In the genomic region with DNA sequence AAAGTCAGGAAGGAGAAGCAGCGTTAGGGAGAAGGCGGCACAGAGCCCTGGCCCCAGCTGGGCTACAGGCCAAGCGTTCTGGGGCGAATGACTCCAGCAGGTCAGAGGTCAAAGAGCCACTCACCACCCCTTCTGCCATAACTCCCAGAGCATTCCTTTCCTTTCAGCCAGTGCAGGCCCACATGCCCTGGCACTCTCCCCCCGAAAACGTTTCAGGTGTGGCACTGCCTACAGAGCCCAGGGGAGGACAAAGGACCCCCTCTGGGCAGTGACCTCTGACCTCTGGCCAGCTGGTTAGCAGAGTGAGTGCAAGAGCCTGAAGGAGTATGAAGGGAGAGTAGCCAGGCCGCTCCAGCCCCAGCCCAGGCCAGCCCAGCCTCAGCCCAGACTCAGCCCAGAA, we compare ENCODE assay signal across 12 cellular contexts. TPM values are rescaled to one million over a fixed set of nuclear protein-coding genes. Genes with fewer than 3 reads are reported as not detected.
A peak's percentile ranks its signal among the peaks of the same experiment; 100 is the strongest.
DNase-seq lines count a peak whose midpoint lies in the region; TF ChIP-seq lines count a peak whose summit lies in the region.
"Had no signal": no experiment of that assay in that cellular context is flagged by ENCODE, and none has a peak within 500 bp of the region (broad histone marks: within the 10 kb centered on the region; RNA-seq: fewer than 3 reads in every experiment).

No MANE protein-coding gene starts in this region.

- no peak overlapping the region for H3K27ac Mint-ChIP-seq in MCF 10A (ENCODE audit: low read depth, unreplicated experiment)
- H3K27ac Mint-ChIP-seq: activated CD8-positive, alpha-beta T cell treated with anti-CD3 and anti-CD28 coated beads for 36 hours; progenitor cell of endocrine pancreas had no signal

- no peak overlapping the region for H3K4me3 Mint-ChIP-seq in MCF 10A (ENCODE audit: unreplicated experiment)
- H3K4me3 Mint-ChIP-seq: activated CD8-positive, alpha-beta T cell treated with anti-CD3 and anti-CD28 coated beads for 36 hours had no signal

- no TSS peak for BruUV-seq in MCF 10A (replicated peaks; lab: Mats Ljungman, UMichigan)

- TF ChIP-seq CTCF in sigmoid colon (IDR thresholded peaks at IDR 0.05) (no peak), MCF 10A (IDR thresholded peaks at IDR 0.05; ENCODE audit: unreplicated experiment) (no peak)

- 58 to 64% methylated on average over 7 of the region's 7 CpGs for WGBS in ectodermal cell, 2 experiments
- 53 to 82% methylated on average over 7 of the region's 7 CpGs for WGBS in sigmoid colon, 2 donors

- intact Hi-C loops in sigmoid colon (cut with DNase I) (no loop called here), MCF 10A (cut with micrococcal nuclease) (no loop called here)

- H3K4me1 ChIP-seq in ectodermal cell (ENCODE audit: control insufficient read depth, insufficient read depth, low read length) = peaks cover 41% of the 10 kb centered on the region
- H3K4me1 ChIP-seq in subcutaneous abdominal adipose tissue (ENCODE audit: control insufficient read depth in 5 of 5, insufficient read depth in 5 of 5, low read length in 5 of 5) = peaks cover 4 to 50% (median 37%) of the 10 kb centered on the region in 5 donors
- H3K4me1 ChIP-seq in sigmoid colon = peaks cover 0 to 21% (median 19%) of the 10 kb centered on the region in 4 donors

- H3K9ac ChIP-seq in subcutaneous abdominal adipose tissue (ENCODE audit: low read length in 5 of 5) = peak overlapping the region in 1 of 5 donors; percentile 11

- CTCF ChIA-PET in MCF 10A (lab: Yijun Ruan, JAX) = no interaction called here

- POLR2A ChIA-PET in MCF 10A (lab: Yijun Ruan, JAX) = interaction anchor here (0.7 kb wide), 1 partner anchor 54 kb away, joined by 3 read pairs; no protein-coding TSS in a partner anchor

- TF ChIP-seq EP300 in sigmoid colon (IDR thresholded peaks at IDR 0.05) = no peak

- H3K36me3 Mint-ChIP-seq in MCF 10A (ENCODE audit: insufficient read depth, unreplicated experiment) = no peaks in the 10 kb centered on the region

- no peaks in the 10 kb centered on the region for H3K4me1 Mint-ChIP-seq in MCF 10A (ENCODE audit: insufficient read depth, unreplicated experiment)

- H3K4me3 ChIP-seq in ectodermal cell (ENCODE audit: insufficient read depth, low read depth, low read length) (no peak overlapping the region), subcutaneous abdominal adipose tissue (ENCODE audit: low read depth in 1 of 5, low read length in 5 of 5) (no peak overlapping the region), sigmoid colon (no peak overlapping the region)
- H3K4me3 ChIP-seq: left ventricle myocardium inferior, PC-9 had no signal

- peaks cover 8% of the 10 kb centered on the region for H3K27me3 ChIP-seq in ectodermal cell (ENCODE audit: control insufficient read depth, insufficient read depth, low read length, poor library complexity, severe bottlenecking)
- no peaks in the 10 kb centered on the region for H3K27me3 ChIP-seq in subcutaneous abdominal adipose tissue (ENCODE audit: control insufficient read depth in 5 of 5, insufficient read depth in 4 of 5, low read length in 5 of 5)
- H3K27me3 ChIP-seq in sigmoid colon = no peaks in the 10 kb centered on the region
- H3K27me3 ChIP-seq: BE2C had no signal

- no peaks in the 10 kb centered on the region for H3K9me3 ChIP-seq in ectodermal cell (ENCODE audit: control insufficient read depth, low read length)
- no peaks in the 10 kb centered on the region for H3K9me3 ChIP-seq in subcutaneous abdominal adipose tissue (ENCODE audit: control insufficient read depth in 5 of 5, low read length in 5 of 5)
- no peaks in the 10 kb centered on the region for H3K9me3 ChIP-seq in sigmoid colon
- H3K9me3 ChIP-seq: BE2C, left ventricle myocardium inferior had no signal

- DNase-seq in sigmoid colon (no peak), MCF 10A (ENCODE audit: unreplicated experiment) (no peak)
- DNase-seq: activated CD8-positive, alpha-beta T cell treated with anti-CD3 and anti-CD28 coated beads for 36 hours; BE2C; central memory CD4-positive, alpha-beta T cell; left ventricle myocardium inferior; NCI-H526 treated with DMSO at 0.1 percent for 48 hours; PC-9 had no signal

- H3K9me3 Mint-ChIP-seq in MCF 10A (ENCODE audit: unreplicated experiment) = no peaks in the 10 kb centered on the region
- H3K9me3 Mint-ChIP-seq: activated CD8-positive, alpha-beta T cell treated with anti-CD3 and anti-CD28 coated beads for 36 hours had no signal

- no peak for TF ChIP-seq POLR2A in sigmoid colon (IDR thresholded peaks at IDR 0.05)

- no peaks in the 10 kb centered on the region for H3K27me3 Mint-ChIP-seq in MCF 10A (ENCODE audit: insufficient read depth, unreplicated experiment)
- H3K27me3 Mint-ChIP-seq: activated CD8-positive, alpha-beta T cell treated with anti-CD3 and anti-CD28 coated beads for 36 hours had no signal

- H3K27ac ChIP-seq in ectodermal cell (ENCODE audit: insufficient read depth, low read depth, low read length, poor library complexity, severe bottlenecking) = peak overlapping the region; percentile 40
- H3K27ac ChIP-seq in subcutaneous abdominal adipose tissue (ENCODE audit: low read depth, low read length) = peak overlapping the region; percentile 10
- no peak overlapping the region for H3K27ac ChIP-seq in sigmoid colon
- H3K27ac ChIP-seq: left ventricle myocardium inferior, PC-9 had no signal

- H3K36me3 ChIP-seq in ectodermal cell (ENCODE audit: control insufficient read depth, insufficient read depth, low read length) (no peaks in the 10 kb centered on the region), subcutaneous abdominal adipose tissue (ENCODE audit: control insufficient read depth in 5 of 5, insufficient read depth in 5 of 5, low read length in 5 of 5) (peaks cover 0 to 25% (median 8%) of the 10 kb centered on the region in 5 donors), sigmoid colon (no peaks in the 10 kb centered on the region)

RNA-seq across cellular contexts. Expression of a gene that starts 4.9 kb away (rescaled TPM):
- 27.9 TPM for polyA plus RNA-seq in ectodermal cell (2013, experiment 1 of 4)
- polyA plus RNA-seq in ectodermal cell (2013, experiment 2 of 4) = 28.4 TPM
- polyA plus RNA-seq in ectodermal cell (2013, experiment 3 of 4) = 29.4 TPM
- polyA plus RNA-seq in ectodermal cell (2013, experiment 4 of 4) = 29.3 TPM
- total RNA-seq in sigmoid colon (10 to 100 TPM in 3 of 4 donors, 1 to 10 TPM in 1; 9.2 to 19.7 (median 13.2) TPM), MCF 10A (2022) (20.0 and 21.7 TPM in 2 replicates)
- polyA plus RNA-seq in sigmoid colon = 10 to 100 TPM in 1 of 3 donors, 1 to 10 TPM in 2; 6.0 to 28.6 (median 9.0) TPM

RNA-seq across cellular contexts. Expression of a gene that starts 8.7 kb away (rescaled TPM):
- polyA plus RNA-seq in ectodermal cell (2013, experiment 1 of 4) = not detected
- not detected for polyA plus RNA-seq in ectodermal cell (2013, experiment 2 of 4)
- not detected for polyA plus RNA-seq in ectodermal cell (2013, experiment 3 of 4)
- polyA plus RNA-seq in ectodermal cell (2013, experiment 4 of 4) = not detected
- total RNA-seq in sigmoid colon (1 to 10 TPM in 1 of 4 donors, under 1 TPM in 2, not detected in 1; 0.36 to 1.3 (median 0.41) TPM), MCF 10A (2022) (0.12 TPM in 1 of 2 replicates, not detected in the other)
- 1 to 10 TPM in 1 of 3 donors, not detected in 2; 1.3 TPM for polyA plus RNA-seq in sigmoid colon
- total RNA-seq: left ventricle myocardium inferior, PC-9, progenitor cell of endocrine pancreas had no signal

RNA-seq across cellular contexts. Expression of a gene that starts 22.8 kb away (rescaled TPM):
- 38.1 TPM for polyA plus RNA-seq in ectodermal cell (2013, experiment 1 of 4)
- 31.3 TPM for polyA plus RNA-seq in ectodermal cell (2013, experiment 2 of 4)
- polyA plus RNA-seq in ectodermal cell (2013, experiment 3 of 4) = 36.4 TPM
- 36.7 TPM for polyA plus RNA-seq in ectodermal cell (2013, experiment 4 of 4)
- total RNA-seq in sigmoid colon (100 to 1,000 TPM in 1 of 4 donors, 10 to 100 TPM in 3; 21.4 to 101 (median 42.4) TPM), MCF 10A (2022) (161 and 171 TPM in 2 replicates)
- 100 to 1,000 TPM in 1 of 3 donors, 10 to 100 TPM in 2; 47.9 to 118 (median 91.9) TPM for polyA plus RNA-seq in sigmoid colon

RNA-seq across cellular contexts. Expression of a gene that starts 26.8 kb away (rescaled TPM):
- polyA plus RNA-seq in ectodermal cell (2013, experiment 1 of 4) = not detected
- not detected for polyA plus RNA-seq in ectodermal cell (2013, experiment 2 of 4)
- polyA plus RNA-seq in ectodermal cell (2013, experiment 3 of 4) = not detected
- not detected for polyA plus RNA-seq in ectodermal cell (2013, experiment 4 of 4)
- total RNA-seq in sigmoid colon (1 to 10 TPM in 1 of 4 donors, not detected in 3; 1.4 TPM), MCF 10A (2022) (1.2 and 4.2 TPM in 2 replicates)
- 1 to 10 TPM in 1 of 3 donors, not detected in 2; 4.7 TPM for polyA plus RNA-seq in sigmoid colon
- total RNA-seq: activated CD8-positive, alpha-beta T cell treated with anti-CD3 and anti-CD28 coated beads for 36 hours; progenitor cell of endocrine pancreas had no signal

RNA-seq across cellular contexts. Expression of a gene that starts 30.7 kb away (rescaled TPM):
- polyA plus RNA-seq in ectodermal cell (2013, experiment 1 of 4) = not detected
- 0.25 TPM for polyA plus RNA-seq in ectodermal cell (2013, experiment 2 of 4)
- not detected for polyA plus RNA-seq in ectodermal cell (2013, experiment 3 of 4)
- not detected for polyA plus RNA-seq in ectodermal cell (2013, experiment 4 of 4)
- 1 to 10 TPM in 3 of 4 donors, not detected in 1; 1.2 to 2.2 (median 2.1) TPM for total RNA-seq in sigmoid colon
- 1 to 10 TPM in 2 of 3 donors, under 1 TPM in 1; 0.92 to 6.4 (median 3.0) TPM for polyA plus RNA-seq in sigmoid colon
- 13.4 and 31.5 TPM in 2 replicates for total RNA-seq in MCF 10A (2022)
- total RNA-seq: activated CD8-positive, alpha-beta T cell treated with anti-CD3 and anti-CD28 coated beads for 36 hours; subcutaneous adipose tissue had no signal

Comparison
In these comparisons a context has a peak if more than half of its experiments do, and no peak if none do; other contexts are left out.
1. H3K27ac ChIP-seq: peak in ectodermal cell (single experiment) and subcutaneous abdominal adipose tissue (single experiment); none in sigmoid colon (0 of 4).